In genomic region chr9:2427016-2427891, GRCh38 we compare ENCODE assay signal across 18 cellular contexts.
DNase-seq lines count a peak whose midpoint lies in the region; ATAC-seq, FAIRE-seq and TF ChIP-seq lines count a peak whose summit lies in the region.
"Had no signal": no experiment of that assay in that cellular context is flagged by ENCODE, and none has a peak within 500 bp of the region (broad histone marks: within the 10 kb centered on the region; RNA-seq: fewer than 3 reads in every experiment).

No MANE protein-coding gene starts in this region.

- no TSS peak for BruUV-seq in endothelial cell of umbilical vein (replicated peaks; lab: Mats Ljungman, UMichigan)
- no TSS peak for BruUV-seq in Caco-2 (replicated peaks; lab: Mats Ljungman, UMichigan)

- H3K9me1 ChIP-seq in endothelial cell of umbilical vein (replicated peaks; ENCODE audit: control insufficient read depth, extremely low read depth, insufficient read depth, low read length) = no peaks in the 10 kb centered on the region

- H3K4me1 ChIP-seq in endothelial cell of umbilical vein (ENCODE audit: control insufficient read depth, extremely low read depth, insufficient read depth, low read length) = no peaks in the 10 kb centered on the region
- H3K4me1 ChIP-seq in lung (ENCODE audit: control insufficient read depth in 2 of 2, insufficient read depth in 2 of 2, low read length in 2 of 2) = peaks cover 0 to 2% of the 10 kb centered on the region in 2 donors
- no peaks in the 10 kb centered on the region for H3K4me1 ChIP-seq in Caco-2
- H3K4me1 ChIP-seq: colonic mucosa had no signal

- H3K36me3 ChIP-seq in endothelial cell of umbilical vein (ENCODE audit: control insufficient read depth in 2 of 2, extremely low read depth in 1 of 2, insufficient read depth in 2 of 2, low read length in 2 of 2) (no peaks in the 10 kb centered on the region), lung (ENCODE audit: control insufficient read depth in 2 of 2, insufficient read depth in 2 of 2, low read length in 2 of 2) (no peaks in the 10 kb centered on the region), Caco-2 (ENCODE audit: control insufficient read depth, insufficient read depth, low read length) (no peaks in the 10 kb centered on the region)
- H3K36me3 ChIP-seq: colonic mucosa had no signal

- no peaks in the 10 kb centered on the region for H3K36me3 Mint-ChIP-seq in Caco-2 (ENCODE audit: insufficient read depth, unreplicated experiment)

- H4K20me1 ChIP-seq in endothelial cell of umbilical vein (replicated peaks; ENCODE audit: control insufficient read depth, extremely low read depth, insufficient read depth, low read length) = no peaks in the 10 kb centered on the region

- no peak for FAIRE-seq in endothelial cell of umbilical vein (lab: Jason Lieb, UNC)
- FAIRE-seq: GM19239 had no signal

- intact Hi-C loops in endothelial cell of umbilical vein (cut with micrococcal nuclease) (no loop called here), Caco-2 (cut with micrococcal nuclease; ENCODE audit: unreplicated experiment) (no loop called here)

- no peaks in the 10 kb centered on the region for H3K27me3 ChIP-seq in endothelial cell of umbilical vein (ENCODE audit: control insufficient read depth in 2 of 2, insufficient read depth in 2 of 2, low read length in 2 of 2)
- H3K27me3 ChIP-seq in lung (ENCODE audit: control insufficient read depth, insufficient read depth) = no peaks in the 10 kb centered on the region
- H3K27me3 ChIP-seq in Caco-2 (replicated peaks; ENCODE audit: control insufficient read depth, insufficient read depth, low read length) = no peaks in the 10 kb centered on the region
- H3K27me3 ChIP-seq: colonic mucosa had no signal

- ATAC-seq in lung (ENCODE audit: insufficient read depth, low FRiP score) = peak; percentile 30
- ATAC-seq in GM21423 (IDR thresholded peaks at IDR 0.05; ENCODE audit: unreplicated experiment) = no peak

- no peak overlapping the region for H3K9ac ChIP-seq in endothelial cell of umbilical vein (replicated peaks; ENCODE audit: extremely low read depth, insufficient read depth, low read length)
- H3K9ac ChIP-seq: KMS-11 had no signal

- no peak overlapping the region for H3K27ac Mint-ChIP-seq in Caco-2 (ENCODE audit: unreplicated experiment)
- H3K27ac Mint-ChIP-seq: activated T-cell treated with anti-CD3 and anti-CD28 coated beads, Interleukin-2, amount 50 U/mL, for 24 hours; progenitor cell of endocrine pancreas had no signal

- no peaks in the 10 kb centered on the region for H3K79me2 ChIP-seq in endothelial cell of umbilical vein (ENCODE audit: control insufficient read depth, insufficient read depth, low read length)

- DNase-seq in DMS79 treated with DMSO at 0.1 percent for 48 hours (lab: John Stamatoyannopoulos, UW) = peak; percentile 94
- peak; percentile 35 for DNase-seq in NCI-H2107 (lab: John Stamatoyannopoulos, UW)
- DNase-seq in endothelial cell of umbilical vein (ENCODE audit: low read depth, low spot score) = no peak
- DNase-seq in lung (ENCODE audit: low spot score) = peak; percentile 47
- no peak for DNase-seq in NCI-H1048 (lab: John Stamatoyannopoulos, UW)
- DNase-seq in Caco-2 = no peak
- no peak for DNase-seq in NOMO-1 treated with dmso at 0.1 percent for 144 hours (lab: John Stamatoyannopoulos, UW; ENCODE audit: unreplicated experiment)
- DNase-seq: activated CD4-positive, alpha-beta T cell treated with anti-CD3 and anti-CD28 coated beads for 48 hours; activated T-cell treated with anti-CD3 and anti-CD28 coated beads, Interleukin-2, amount 50 U/mL, for 24 hours; colonic mucosa; GOT3; NCI-H446; RPMI8226; T-helper 2 cell had no signal

- no peak overlapping the region for H3K27ac ChIP-seq in endothelial cell of umbilical vein (ENCODE audit: insufficient read depth, low read depth, low read length)
- peak overlapping the region in 1 of 2 donors; percentile 18 for H3K27ac ChIP-seq in lung (ENCODE audit: low read depth in 1 of 2, low read length in 1 of 2)
- H3K27ac ChIP-seq: colonic mucosa, KMS-11 had no signal

- CTCF ChIA-PET in endothelial cell of umbilical vein (lab: Charles Lee) = no interaction called here
- CTCF ChIA-PET in Caco-2 (lab: Charles Lee) = no interaction called here

- POLR2A ChIA-PET in endothelial cell of umbilical vein (lab: Charles Lee) (no interaction called here), Caco-2 (lab: Charles Lee) (no interaction called here)

- 71 to 81% methylated on average over 10 of the region's 10 CpGs for WGBS in lung, 2 donors

- TF ChIP-seq CTCF in endothelial cell of umbilical vein (IDR thresholded peaks at IDR 0.05; ENCODE audit: extremely low read depth in 1 of 2, insufficient read depth in 1 of 2, low read depth in 1 of 2, low read length in 2 of 2) = no peak
- TF ChIP-seq CTCF in lung (IDR thresholded peaks at IDR 0.05; ENCODE audit: control extremely low read depth, extremely low read depth) = no peak
- TF ChIP-seq CTCF in Caco-2 (IDR thresholded peaks at IDR 0.05; ENCODE audit: insufficient read depth in 1 of 2, low read depth in 1 of 2, low read length in 1 of 2, severe bottlenecking in 1 of 2, unreplicated experiment in 1 of 2) = no peak

- no peak overlapping the region for H3K4me2 ChIP-seq in endothelial cell of umbilical vein (ENCODE audit: insufficient read depth, low read length)
- H3K4me2 ChIP-seq: KMS-11 had no signal

- H3K9me3 Mint-ChIP-seq in Caco-2 (ENCODE audit: unreplicated experiment) = no peaks in the 10 kb centered on the region
- H3K9me3 Mint-ChIP-seq: activated T-cell treated with anti-CD3 and anti-CD28 coated beads, Interleukin-2, amount 50 U/mL, for 24 hours had no signal

- H3K9me3 ChIP-seq in endothelial cell of umbilical vein (replicated peaks; ENCODE audit: control insufficient read depth, insufficient read depth, low read length) = no peaks in the 10 kb centered on the region
- no peaks in the 10 kb centered on the region for H3K9me3 ChIP-seq in lung (ENCODE audit: control insufficient read depth in 2 of 2, insufficient read depth in 1 of 2, low read length in 1 of 2)
- H3K9me3 ChIP-seq in Caco-2 = no peaks in the 10 kb centered on the region
- H3K9me3 ChIP-seq: colonic mucosa had no signal

- no peak overlapping the region for H2AFZ ChIP-seq in endothelial cell of umbilical vein (ENCODE audit: low read depth, low read length)

- no peaks in the 10 kb centered on the region for H3K27me3 Mint-ChIP-seq in Caco-2 (ENCODE audit: insufficient read depth, unreplicated experiment)
- H3K27me3 Mint-ChIP-seq: activated T-cell treated with anti-CD3 and anti-CD28 coated beads, Interleukin-2, amount 50 U/mL, for 24 hours had no signal

- no peaks in the 10 kb centered on the region for H3K4me1 Mint-ChIP-seq in Caco-2 (ENCODE audit: low read depth, unreplicated experiment)

- H3K4me3 Mint-ChIP-seq in Caco-2 (ENCODE audit: unreplicated experiment) = no peak overlapping the region
- H3K4me3 Mint-ChIP-seq: activated T-cell treated with anti-CD3 and anti-CD28 coated beads, Interleukin-2, amount 50 U/mL, for 24 hours had no signal

- no peak overlapping the region for H3K4me3 ChIP-seq in endothelial cell of umbilical vein (replicated peaks in 1 of 3; ENCODE audit: insufficient read depth in 1 of 3, low read depth in 1 of 3, low read length in 3 of 3)
- no peak overlapping the region for H3K4me3 ChIP-seq in lung
- no peak overlapping the region for H3K4me3 ChIP-seq in Caco-2 (ENCODE audit: low read depth, low read length)
- H3K4me3 ChIP-seq: colonic mucosa had no signal

- dilution Hi-C loops in endothelial cell of umbilical vein (cut with MboI; ENCODE audit: extremely low pct_ligation_motif_present, low sequenced_read_pairs) = no loop called here

- no peak for TF ChIP-seq POLR2A in endothelial cell of umbilical vein (IDR thresholded peaks at IDR 0.05; ENCODE audit: low read depth, low read length)

TF ChIP-seq in endothelial cell of umbilical vein, 7 proteins besides CTCF, POLR2A, EP300 and RAD21:
- TF ChIP-seq EZH2 (IDR thresholded peaks at IDR 0.05; ENCODE audit: borderline replicate concordance, low read depth, low read length, severe bottlenecking) = no peak
- TF ChIP-seq FOS (IDR thresholded peaks at IDR 0.05; ENCODE audit: borderline replicate concordance, insufficient read depth, low read length) = peak; percentile 24
TF ChIP-seq in endothelial cell of umbilical vein: peak in this region for 1.

Comparison
In these comparisons a context has a peak if more than half of its experiments do, and no peak if none do; other contexts are left out.
1. DNase-seq: peak in DMS79 treated with DMSO at 0.1 percent for 48 hours (single experiment), NCI-H2107 (single experiment) and lung (single experiment); none in endothelial cell of umbilical vein (single experiment), NCI-H1048 (single experiment), Caco-2 (0 of 2) and NOMO-1 treated with dmso at 0.1 percent for 144 hours (single experiment).